Comparison of ENCODE assay signal across 1 cellular context in the genomic region with DNA sequence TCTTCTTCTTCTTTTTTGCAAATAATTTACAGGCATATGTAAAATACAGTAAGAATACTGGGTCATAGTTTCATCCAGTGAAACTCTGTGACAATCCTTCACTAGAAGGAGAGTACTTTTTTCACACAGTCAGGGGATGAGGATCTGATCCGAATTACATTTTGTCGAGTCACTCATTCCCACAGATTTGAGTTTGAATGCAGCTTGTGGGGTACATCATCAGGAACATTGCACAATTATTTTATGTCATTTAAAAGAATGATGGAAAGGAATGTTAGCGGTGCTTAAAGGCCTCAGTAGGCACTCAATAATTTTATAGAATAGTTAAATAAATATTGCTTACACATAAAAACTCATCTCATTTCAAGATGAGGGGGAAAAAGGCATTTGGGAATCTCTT.
TF ChIP-seq lines count a peak whose summit lies in the region.

No MANE protein-coding gene starts in this region.

TF ChIP-seq in K562, 482 proteins besides CTCF, POLR2A, EP300 and RAD21 (continued from another document):
- TF ChIP-seq POLR2H (tag; IDR thresholded peaks at IDR 0.05; ENCODE audit: low read depth) (0 out of 2 replicates have a peak, but pooled peaks have one; percentile 24), MAFF (IDR thresholded peaks at IDR 0.05; ENCODE audit: low read length) (0 out of 2 replicates have a peak, but pooled peaks have one; percentile 29), ETV6 (IDR thresholded peaks at IDR 0.05; ENCODE audit: borderline replicate concordance in 1 of 2, low read depth in 2 of 2, low read length in 1 of 2) (no peak), ETV6 (CRISPR knock-in tag; IDR thresholded peaks at IDR 0.05; ENCODE audit: borderline replicate concordance) (no peak), ILF3 (IDR thresholded peaks at IDR 0.05; ENCODE audit: borderline replicate concordance) (no peak), CEBPB (tag; IDR thresholded peaks at IDR 0.05) (peak; percentile 14; the same call in 1 of the 2 replicates), ZNF316 (IDR thresholded peaks at IDR 0.05) (peak; percentile 58), NFE2 (IDR thresholded peaks at IDR 0.05; ENCODE audit: low read depth) (peak; percentile 38), SMC3 (conservative IDR thresholded peaks at IDR 0.05; ENCODE audit: insufficient read depth, low read depth, low read length) (no peak), HCFC1 (IDR thresholded peaks at IDR 0.05; ENCODE audit: low read depth, low read length) (no peak)
- TF ChIP-seq, protein P1, sequence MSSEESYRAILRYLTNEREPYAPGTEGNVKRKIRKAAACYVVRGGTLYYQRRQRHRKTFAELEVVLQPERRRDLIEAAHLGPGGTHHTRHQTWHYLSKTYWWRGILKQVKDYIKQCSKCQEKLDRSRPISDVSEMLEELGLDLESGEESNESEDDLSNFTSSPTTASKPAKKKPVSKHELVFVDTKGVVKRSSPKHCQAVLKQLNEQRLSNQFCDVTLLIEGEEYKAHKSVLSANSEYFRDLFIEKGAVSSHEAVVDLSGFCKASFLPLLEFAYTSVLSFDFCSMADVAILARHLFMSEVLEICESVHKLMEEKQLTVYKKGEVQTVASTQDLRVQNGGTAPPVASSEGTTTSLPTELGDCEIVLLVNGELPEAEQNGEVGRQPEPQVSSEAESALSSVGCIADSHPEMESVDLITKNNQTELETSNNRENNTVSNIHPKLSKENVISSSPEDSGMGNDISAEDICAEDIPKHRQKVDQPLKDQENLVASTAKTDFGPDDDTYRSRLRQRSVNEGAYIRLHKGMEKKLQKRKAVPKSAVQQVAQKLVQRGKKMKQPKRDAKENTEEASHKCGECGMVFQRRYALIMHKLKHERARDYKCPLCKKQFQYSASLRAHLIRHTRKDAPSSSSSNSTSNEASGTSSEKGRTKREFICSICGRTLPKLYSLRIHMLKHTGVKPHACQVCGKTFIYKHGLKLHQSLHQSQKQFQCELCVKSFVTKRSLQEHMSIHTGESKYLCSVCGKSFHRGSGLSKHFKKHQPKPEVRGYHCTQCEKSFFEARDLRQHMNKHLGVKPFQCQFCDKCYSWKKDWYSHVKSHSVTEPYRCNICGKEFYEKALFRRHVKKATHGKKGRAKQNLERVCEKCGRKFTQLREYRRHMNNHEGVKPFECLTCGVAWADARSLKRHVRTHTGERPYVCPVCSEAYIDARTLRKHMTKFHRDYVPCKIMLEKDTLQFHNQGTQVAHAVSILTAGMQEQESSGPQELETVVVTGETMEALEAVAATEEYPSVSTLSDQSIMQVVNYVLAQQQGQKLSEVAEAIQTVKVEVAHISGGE (CRISPR knock-in tag; IDR thresholded peaks at IDR 0.05) = no peak
- TF ChIP-seq, protein P2, sequence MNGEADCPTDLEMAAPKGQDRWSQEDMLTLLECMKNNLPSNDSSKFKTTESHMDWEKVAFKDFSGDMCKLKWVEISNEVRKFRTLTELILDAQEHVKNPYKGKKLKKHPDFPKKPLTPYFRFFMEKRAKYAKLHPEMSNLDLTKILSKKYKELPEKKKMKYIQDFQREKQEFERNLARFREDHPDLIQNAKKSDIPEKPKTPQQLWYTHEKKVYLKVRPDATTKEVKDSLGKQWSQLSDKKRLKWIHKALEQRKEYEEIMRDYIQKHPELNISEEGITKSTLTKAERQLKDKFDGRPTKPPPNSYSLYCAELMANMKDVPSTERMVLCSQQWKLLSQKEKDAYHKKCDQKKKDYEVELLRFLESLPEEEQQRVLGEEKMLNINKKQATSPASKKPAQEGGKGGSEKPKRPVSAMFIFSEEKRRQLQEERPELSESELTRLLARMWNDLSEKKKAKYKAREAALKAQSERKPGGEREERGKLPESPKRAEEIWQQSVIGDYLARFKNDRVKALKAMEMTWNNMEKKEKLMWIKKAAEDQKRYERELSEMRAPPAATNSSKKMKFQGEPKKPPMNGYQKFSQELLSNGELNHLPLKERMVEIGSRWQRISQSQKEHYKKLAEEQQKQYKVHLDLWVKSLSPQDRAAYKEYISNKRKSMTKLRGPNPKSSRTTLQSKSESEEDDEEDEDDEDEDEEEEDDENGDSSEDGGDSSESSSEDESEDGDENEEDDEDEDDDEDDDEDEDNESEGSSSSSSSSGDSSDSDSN (IDR thresholded peaks at IDR 0.05; ENCODE audit: borderline replicate concordance in 1 of 2, low read depth in 2 of 2, low read length in 2 of 2) = no peak
